ENCODE assay signal across 26 cellular contexts in genomic region chr5:36457511-36458260, GRCh38.
DNase-seq lines count a peak whose midpoint lies in the region; ATAC-seq, FAIRE-seq and TF ChIP-seq lines count a peak whose summit lies in the region.
"Had no signal": no experiment of that assay in that cellular context is flagged by ENCODE, and none has a peak within 500 bp of the region (broad histone marks: within the 10 kb centered on the region; RNA-seq: fewer than 3 reads in every experiment).

No MANE protein-coding gene starts in this region.

- no peak overlapping the region for H3K27ac ChIP-seq in WERI-Rb-1
- H3K27ac ChIP-seq: A549, colonic mucosa, prostate gland, thyroid gland had no signal

- no peak for ATAC-seq in HG02970 (IDR thresholded peaks at IDR 0.05; ENCODE audit: low FRiP score, unreplicated experiment)
- ATAC-seq: A549, HCT116, HepG2 had no signal

- TF ChIP-seq CTCF in bronchial epithelial cell (IDR thresholded peaks at IDR 0.05; ENCODE audit: insufficient read depth, low read length, severe bottlenecking), result no peak
- TF ChIP-seq CTCF in WERI-Rb-1 (IDR thresholded peaks at IDR 0.05; ENCODE audit: low read depth, low read length), result no peak
- no peak for TF ChIP-seq CTCF in osteocyte (IDR thresholded peaks at IDR 0.05)

- H3K36me3 Mint-ChIP-seq in osteocyte (ENCODE audit: unreplicated experiment), result no peaks in the 10 kb centered on the region
- H3K36me3 Mint-ChIP-seq: CD4-positive, CD25-positive, alpha-beta regulatory T cell had no signal

- H3K27me3 ChIP-seq in bronchial epithelial cell (ENCODE audit: control insufficient read depth, insufficient read depth, low read length) (no peaks in the 10 kb centered on the region), WERI-Rb-1 (ENCODE audit: insufficient read depth, low read depth, severe bottlenecking) (no peaks in the 10 kb centered on the region)
- H3K27me3 ChIP-seq: colonic mucosa, thyroid gland had no signal

- no peak for FAIRE-seq in bronchial epithelial cell (lab: Jason Lieb, UNC)
- FAIRE-seq: A549, HepG2 had no signal

- H3K27ac Mint-ChIP-seq in osteocyte (ENCODE audit: unreplicated experiment), result no peak overlapping the region
- H3K27ac Mint-ChIP-seq: activated CD4-positive, alpha-beta T cell treated with anti-CD3 and anti-CD28 coated beads, Interleukin-2, amount 10 ng/mL, durations not matched to agents 24 days and 14 days; CD4-positive, CD25-positive, alpha-beta regulatory T cell; nephron had no signal

- peak; percentile 55 for DNase-seq in AG08395 (ENCODE audit: low spot score)
- peak; percentile 79 for DNase-seq in LoVo (ENCODE audit: low spot score)
- DNase-seq in bronchial epithelial cell (ENCODE audit: low read depth), result peak; percentile 40
- DNase-seq in lung microvascular endothelial cell (ENCODE audit: low read depth in 2 of 2), result peak; percentile 6 to 51
- DNase-seq in WERI-Rb-1, result no peak
- DNase-seq in NCI-H1694 treated with DMSO at 0.1 percent for 48 hours (lab: John Stamatoyannopoulos, UW), result no peak
- DNase-seq in osteocyte (ENCODE audit: extremely low spot score, unreplicated experiment), result no peak
- DNase-seq: activated CD4-positive, alpha-beta T cell treated with anti-CD3 and anti-CD28 coated beads, Interleukin-2, amount 10 ng/mL, durations not matched to agents 24 days and 14 days; anterior cingulate cortex; CD4-positive, CD25-positive, alpha-beta regulatory T cell; colonic mucosa; DMS79; MV-4-11; NCI-H2029 treated with DMSO at 0.1 percent for 48 hours; NCI-H510A treated with DMSO at 0.1 percent for 48 hours; OCI-M1; SK-N-SH; stimulated activated CD4-positive, alpha-beta T cell treated with anti-CD3 and anti-CD28 coated beads, Interleukin-12 subunit alpha, Interleukin-12 subunit beta, amount 100 ng/mL, for 4 hours; thyroid gland had no signal

- H3K4me3 Mint-ChIP-seq in osteocyte (ENCODE audit: unreplicated experiment), result no peak overlapping the region
- H3K4me3 Mint-ChIP-seq: activated CD4-positive, alpha-beta T cell treated with anti-CD3 and anti-CD28 coated beads, Interleukin-2, amount 10 ng/mL, durations not matched to agents 24 days and 14 days; CD4-positive, CD25-positive, alpha-beta regulatory T cell; nephron had no signal

- no peaks in the 10 kb centered on the region for H3K9me3 ChIP-seq in WERI-Rb-1 (ENCODE audit: severe bottlenecking)
- H3K9me3 ChIP-seq: A549, colonic mucosa, prostate gland, SK-N-SH, thyroid gland had no signal

- H3K9me3 Mint-ChIP-seq in osteocyte (ENCODE audit: unreplicated experiment), result no peaks in the 10 kb centered on the region
- H3K9me3 Mint-ChIP-seq: activated CD4-positive, alpha-beta T cell treated with anti-CD3 and anti-CD28 coated beads, Interleukin-2, amount 10 ng/mL, durations not matched to agents 24 days and 14 days; nephron had no signal

- no peaks in the 10 kb centered on the region for H3K4me1 Mint-ChIP-seq in osteocyte (ENCODE audit: unreplicated experiment)

- H3K4me3 ChIP-seq in bronchial epithelial cell (ENCODE audit: low read depth, low read length), result no peak overlapping the region
- no peak overlapping the region for H3K4me3 ChIP-seq in WERI-Rb-1 (ENCODE audit: low read depth, low read length)
- H3K4me3 ChIP-seq: A549, colonic mucosa, lung, prostate gland, thyroid gland had no signal

- peaks cover 10% of the 10 kb centered on the region for H3K27me3 Mint-ChIP-seq in osteocyte (ENCODE audit: unreplicated experiment)

- H3K36me3 ChIP-seq in bronchial epithelial cell (ENCODE audit: control insufficient read depth, insufficient read depth, low read length), result no peaks in the 10 kb centered on the region
- H3K36me3 ChIP-seq in WERI-Rb-1, result no peaks in the 10 kb centered on the region
- H3K36me3 ChIP-seq: colonic mucosa, prostate gland, thyroid gland had no signal

Comparison
In these comparisons a context has a peak if more than half of its experiments do, and no peak if none do; other contexts are left out.
1. DNase-seq: peak in AG08395 (single experiment), LoVo (single experiment), bronchial epithelial cell (single experiment) and lung microvascular endothelial cell (2 of 2); none in WERI-Rb-1 (single experiment), NCI-H1694 treated with DMSO at 0.1 percent for 48 hours (single experiment) and osteocyte (single experiment).